7 cellular contexts compared by ENCODE assay signal in genomic region chr17:55422828-55423164, GRCh38. TPM values are rescaled to one million over a fixed set of nuclear protein-coding genes. Genes with fewer than 3 reads are reported as not detected.
DNase-seq lines count a peak whose midpoint lies in the region; ATAC-seq, FAIRE-seq and TF ChIP-seq lines count a peak whose summit lies in the region.
"Not testable (repeated sequence)": the region's sequence is repeated elsewhere in the genome, so short reads cannot be mapped to it uniquely, and the experiment has no call there.

No MANE protein-coding gene starts in this region.

- H4K20me1 ChIP-seq in OCI-LY7 (ENCODE audit: insufficient read depth, low read length): peaks cover 21% of the 10 kb centered on the region
- H4K20me1 ChIP-seq in H1 (replicated peaks in 1 of 2; ENCODE audit: control insufficient read depth in 1 of 2, insufficient read depth in 2 of 2, low read length in 2 of 2): not testable (repeated sequence)

- not testable (repeated sequence) for DNase-seq in CD4-positive, alpha-beta memory T cell; GM19239 (ENCODE audit: insufficient read length, low spot score); OCI-LY7 (ENCODE audit: low spot score); activated T-cell treated with anti-CD3 and anti-CD28 coated beads, Interleukin-2, amount 50 U/mL, for 4 hours; H1 (ENCODE audit: low read depth in 1 of 2, low spot score in 2 of 2); naive thymus-derived CD8-positive, alpha-beta T cell; progenitor cell of endocrine pancreas (ENCODE audit: low spot score, unreplicated experiment)

- FAIRE-seq in GM19239 (lab: Jason Lieb, UNC): peak; percentile 14
- FAIRE-seq in H1 (lab: Jason Lieb, UNC): not testable (repeated sequence)

- CTCF ChIA-PET in CD4-positive, alpha-beta memory T cell (lab: Charles Lee; ENCODE audit: partially characterized antibody); OCI-LY7 (lab: Charles Lee; ENCODE audit: unreplicated experiment); H1 (lab: Charles Lee; ENCODE audit: partially characterized antibody): not testable (repeated sequence)

- H3K18ac ChIP-seq in H1 (ENCODE audit: extremely low read depth, low read length): not testable (repeated sequence)

- H3K23ac ChIP-seq in H1 (ENCODE audit: insufficient read length): not testable (repeated sequence)

- H3K79me2 ChIP-seq in OCI-LY7 (ENCODE audit: insufficient read depth, low read depth, low read length) (peaks cover 38% of the 10 kb centered on the region), H1 (ENCODE audit: control insufficient read depth in 1 of 2, insufficient read depth in 2 of 2, low read length in 2 of 2) (peaks cover 17 to 32% of the 10 kb centered on the region in 2 experiments)

- not testable (repeated sequence) for TF ChIP-seq EP300 in H1 (IDR thresholded peaks at IDR 0.05; ENCODE audit: borderline replicate concordance in 1 of 2, low read depth in 2 of 2, low read length in 2 of 2)

- not testable (repeated sequence) for H3K56ac ChIP-seq in H1 (replicated peaks; ENCODE audit: insufficient read length, low read depth, low read length)

- not testable (repeated sequence) for TF ChIP-seq CTCF in OCI-LY7 (conservative IDR thresholded peaks at IDR 0.05; ENCODE audit: low read length); H1 (IDR thresholded peaks at IDR 0.05; ENCODE audit: control extremely low read depth in 1 of 3, insufficient read depth in 1 of 3, low read depth in 1 of 3, low read length in 3 of 3); progenitor cell of endocrine pancreas (IDR thresholded peaks at IDR 0.05; ENCODE audit: unreplicated experiment)

- H3K36me3 ChIP-seq in CD4-positive, alpha-beta memory T cell (ENCODE audit: insufficient read depth, low read length); H1 (ENCODE audit: control insufficient read depth in 2 of 4, insufficient read depth in 4 of 4, low read length in 3 of 4): not testable (repeated sequence)
- peaks cover 21% of the 10 kb centered on the region for H3K36me3 ChIP-seq in OCI-LY7 (ENCODE audit: insufficient read depth, low read length)

- not testable (repeated sequence) for H3K9me3 ChIP-seq in CD4-positive, alpha-beta memory T cell (ENCODE audit: control insufficient read depth in 1 of 2, low read length in 2 of 2); OCI-LY7 (ENCODE audit: low read length); H1 (ENCODE audit: insufficient read depth in 2 of 2, low read depth in 1 of 2, low read length in 1 of 2)

- H3K4me3 Mint-ChIP-seq in CD4-positive, alpha-beta memory T cell: peak overlapping the region in 5 of 8 donors; percentile 15 to 64 (median 46)
- peak overlapping the region; percentile 20 for H3K4me3 Mint-ChIP-seq in activated T-cell treated with anti-CD3 and anti-CD28 coated beads, Interleukin-2, amount 50 U/mL, for 4 hours
- H3K4me3 Mint-ChIP-seq in naive thymus-derived CD8-positive, alpha-beta T cell: peak overlapping the region in 7 of 10 donors; percentile 7 to 85 (median 43)
- peak overlapping the region; percentile 36 for H3K4me3 Mint-ChIP-seq in progenitor cell of endocrine pancreas (ENCODE audit: low read depth)

- peak overlapping the region in 2 of 7 donors; percentile 15 to 73 for H3K27ac Mint-ChIP-seq in CD4-positive, alpha-beta memory T cell
- H3K27ac Mint-ChIP-seq in naive thymus-derived CD8-positive, alpha-beta T cell: peak overlapping the region in 3 of 10 donors; percentile 45 to 63 (median 53)
- H3K27ac Mint-ChIP-seq in progenitor cell of endocrine pancreas: not testable (repeated sequence)

- peaks cover 24 to 34% (median 27%) of the 10 kb centered on the region in 4 donors for H3K4me1 Mint-ChIP-seq in CD4-positive, alpha-beta memory T cell
- H3K4me1 Mint-ChIP-seq in activated T-cell treated with anti-CD3 and anti-CD28 coated beads, Interleukin-2, amount 50 U/mL, for 4 hours (ENCODE audit: low read depth): peaks cover 31% of the 10 kb centered on the region
- H3K4me1 Mint-ChIP-seq in naive thymus-derived CD8-positive, alpha-beta T cell: peaks cover 21 to 41% (median 27%) of the 10 kb centered on the region in 4 donors
- peaks cover 14% of the 10 kb centered on the region for H3K4me1 Mint-ChIP-seq in progenitor cell of endocrine pancreas (ENCODE audit: low read depth)

- peaks cover 19 to 23% of the 10 kb centered on the region in 2 donors for H3K27me3 Mint-ChIP-seq in CD4-positive, alpha-beta memory T cell
- peaks cover 25% of the 10 kb centered on the region for H3K27me3 Mint-ChIP-seq in activated T-cell treated with anti-CD3 and anti-CD28 coated beads, Interleukin-2, amount 50 U/mL, for 4 hours (ENCODE audit: low read depth)
- peaks cover 12 to 26% (median 14%) of the 10 kb centered on the region in 5 donors for H3K27me3 Mint-ChIP-seq in naive thymus-derived CD8-positive, alpha-beta T cell
- H3K27me3 Mint-ChIP-seq in progenitor cell of endocrine pancreas: peaks cover 14% of the 10 kb centered on the region

- H2BK12ac ChIP-seq in H1 (ENCODE audit: low read depth, low read length): not testable (repeated sequence)

- H2BK120ac ChIP-seq in H1 (replicated peaks; ENCODE audit: low read depth, low read length): not testable (repeated sequence)

- not testable (repeated sequence) for H3K9me3 Mint-ChIP-seq in CD4-positive, alpha-beta memory T cell; activated T-cell treated with anti-CD3 and anti-CD28 coated beads, Interleukin-2, amount 50 U/mL, for 4 hours; naive thymus-derived CD8-positive, alpha-beta T cell; progenitor cell of endocrine pancreas (ENCODE audit: low read depth)

- not testable (repeated sequence) for H4K5ac ChIP-seq in H1 (ENCODE audit: insufficient read length, low read depth, low read length)

- peaks cover 12% of the 10 kb centered on the region for H3K27me3 ChIP-seq in CD4-positive, alpha-beta memory T cell (ENCODE audit: insufficient read depth, low read length)
- H3K27me3 ChIP-seq in H1 (replicated peaks in 1 of 4; ENCODE audit: control insufficient read depth in 3 of 4, extremely low read depth in 1 of 4, insufficient read depth in 3 of 4, low read length in 3 of 4): not testable (repeated sequence)

- H3K4ac ChIP-seq in H1 (replicated peaks; ENCODE audit: insufficient read length, low read depth, low read length): not testable (repeated sequence)

- H2BK20ac ChIP-seq in H1 (ENCODE audit: low read length): not testable (repeated sequence)

- not testable (repeated sequence) for H4K8ac ChIP-seq in H1 (ENCODE audit: extremely low read depth, insufficient read depth, low read length)

- H2AFZ ChIP-seq in OCI-LY7 (ENCODE audit: low read length); H1 (ENCODE audit: low read length): not testable (repeated sequence)

- H2BK15ac ChIP-seq in H1 (ENCODE audit: low read length): 0 out of 2 replicates have a peak overlapping the region, but pooled peaks have one; percentile 29

- peaks cover 20% of the 10 kb centered on the region for H3K4me1 ChIP-seq in CD4-positive, alpha-beta memory T cell (ENCODE audit: insufficient read depth, low read length)
- peaks cover 85% of the 10 kb centered on the region for H3K4me1 ChIP-seq in OCI-LY7 (ENCODE audit: insufficient read depth, low read length, poor library complexity, severe bottlenecking)
- H3K4me1 ChIP-seq in H1 (replicated peaks in 1 of 4; ENCODE audit: control insufficient read depth in 3 of 4, insufficient read depth in 4 of 4, low read length in 3 of 4): not testable (repeated sequence)

- H3K4me2 ChIP-seq in OCI-LY7 (ENCODE audit: low read length): peak overlapping the region; percentile 68
- H3K4me2 ChIP-seq in H1 (ENCODE audit: insufficient read depth in 1 of 2, low read depth in 2 of 2, low read length in 2 of 2): peak overlapping the region in 1 of 2 experiments; percentile 75; a peak in 1 of 4 replicates

- intact Hi-C loops in CD4-positive, alpha-beta memory T cell (cut with micrococcal nuclease): loop anchor here (1.0 to 10.0 kb wide), 5 partner anchors 152 to 454 kb away; partner anchors contain the start of genes COX11, HLF and STXBP4
- intact Hi-C loops in OCI-LY7 (cut with micrococcal nuclease; ENCODE audit: unreplicated experiment): loop anchor here (5.0 to 10.0 kb wide), 4 partner anchors 255 to 1410 kb away; partner anchors contain the start of genes C17orf67 and DGKE

- H3K4me3 ChIP-seq in CD4-positive, alpha-beta memory T cell (ENCODE audit: low read length in 2 of 2); H1 (ENCODE audit: extremely low read depth in 1 of 4, insufficient read depth in 2 of 4, low read depth in 3 of 4, low read length in 4 of 4): not testable (repeated sequence)
- H3K4me3 ChIP-seq in OCI-LY7 (ENCODE audit: low read depth, low read length, poor library complexity, severe bottlenecking): peak overlapping the region; percentile 13

- H3K27ac ChIP-seq in CD4-positive, alpha-beta memory T cell (ENCODE audit: low read depth, low read length); H1 (ENCODE audit: low read depth, low read length): not testable (repeated sequence)
- H3K27ac ChIP-seq in OCI-LY7 (ENCODE audit: low read depth, low read length, poor library complexity, severe bottlenecking): peak overlapping the region; percentile 93

- not testable (repeated sequence) for H4K91ac ChIP-seq in H1 (replicated peaks; ENCODE audit: insufficient read length, low read length)

- H3K14ac ChIP-seq in H1 (ENCODE audit: insufficient read length): not testable (repeated sequence)

- not testable (repeated sequence) for TF ChIP-seq POLR2A in H1 (IDR thresholded peaks at IDR 0.05; ENCODE audit: control extremely low read depth in 1 of 2, low read depth in 2 of 2, low read length in 2 of 2)

- not testable (repeated sequence) for TF ChIP-seq RAD21 in H1 (IDR thresholded peaks at IDR 0.05 in 1 of 2, conservative IDR thresholded peaks at IDR 0.05 in 1 of 2; ENCODE audit: low read depth in 2 of 2, low read length in 2 of 2)

- H3K36me3 Mint-ChIP-seq in CD4-positive, alpha-beta memory T cell; activated T-cell treated with anti-CD3 and anti-CD28 coated beads, Interleukin-2, amount 50 U/mL, for 4 hours (ENCODE audit: insufficient read depth); naive thymus-derived CD8-positive, alpha-beta T cell: not testable (repeated sequence)
- peaks cover 12% of the 10 kb centered on the region for H3K36me3 Mint-ChIP-seq in progenitor cell of endocrine pancreas (ENCODE audit: insufficient read depth)

- H3K9me2 ChIP-seq in OCI-LY7 (ENCODE audit: insufficient read depth, low read length): not testable (repeated sequence)

- H3K79me1 ChIP-seq in H1 (ENCODE audit: low read depth, low read length): not testable (repeated sequence)

- H2BK5ac ChIP-seq in H1 (ENCODE audit: low read depth, low read length): not testable (repeated sequence)

- H3K9ac ChIP-seq in H1 (replicated peaks in 1 of 4; ENCODE audit: extremely low read depth in 1 of 4, low read depth in 3 of 4, low read length in 3 of 4): not testable (repeated sequence)

- BruUV-seq in OCI-LY7 (replicated peaks; lab: Mats Ljungman, UMichigan): not testable (repeated sequence)

- not testable (repeated sequence) for H3K23me2 ChIP-seq in H1 (ENCODE audit: low read depth, low read length)

- POLR2A ChIA-PET in CD4-positive, alpha-beta memory T cell (lab: Charles Lee; ENCODE audit: partially characterized antibody); naive thymus-derived CD8-positive, alpha-beta T cell (lab: Charles Lee): not testable (repeated sequence)
- POLR2A ChIA-PET in OCI-LY7 (lab: Charles Lee): interaction anchor here (0.9 to 1.7 kb wide), 4 partner anchors 11 to 315 kb away, joined by 4 to 17 read pairs (median 8); no protein-coding TSS in a partner anchor
- POLR2A ChIA-PET in H1 (lab: Charles Lee; ENCODE audit: partially characterized antibody): interaction anchor here (1.7 kb wide), 1 partner anchor 13 kb away, joined by 5 read pairs; no protein-coding TSS in a partner anchor

- not testable (repeated sequence) for ATAC-seq in activated T-cell treated with anti-CD3 and anti-CD28 coated beads, Interleukin-2, amount 50 U/mL, for 4 hours; naive thymus-derived CD8-positive, alpha-beta T cell

- H2AK5ac ChIP-seq in H1 (ENCODE audit: low read depth, low read length): not testable (repeated sequence)

- WGBS in H1 (ENCODE audit: extremely low coverage in 1 of 2, insufficient coverage in 1 of 2, insufficient read length in 1 of 2, insufficient replicate concordance in 2 of 2, low coverage in 1 of 2, low lambda C conversion rate in 2 of 2, missing lambda C conversion rate in 1 of 2), 2 experiments: 94% methylated on average over 6 of the region's 6 CpGs; no CpG with 5 or more reads in 1 of the 2 experiments

RNA-seq across cellular contexts. Expression of gene MMD, which starts 1.2 kb away (rescaled TPM):
- 1 to 10 TPM; 4.2 to 9.2 TPM for total RNA-seq in CD4-positive, alpha-beta memory T cell
- polyA plus RNA-seq in CD4-positive, alpha-beta memory T cell: 10 to 100 TPM in 1 of 2 donors, 1 to 10 TPM in 1; 9.1 to 20.0 TPM
- total RNA-seq in OCI-LY7 (2014; rRNA removed; shearing (Covaris generic)): 41.4 and 42.7 TPM in 2 replicates
- total RNA-seq in OCI-LY7 (2022) (43.8 and 48.4 TPM in 2 replicates), progenitor cell of endocrine pancreas (22.1 and 26.1 TPM in 2 replicates)
- total RNA-seq in activated T-cell treated with anti-CD3 and anti-CD28 coated beads, Interleukin-2, amount 50 U/mL, for 4 hours: 10 to 100 TPM; 10.8 to 12.6 (median 12.4) TPM
- 34.0 and 37.8 TPM in 2 replicates for total RNA-seq in H1 (2021; fragmentation: NEBNext Ultra II Directional; extraction: Animal tissue kit (Norgen Biotek cat#: 25700))
- 22.1 and 28.2 TPM in 2 replicates for polyA plus RNA-seq in H1 (2011; rRNA removed)
- 23.4 TPM for polyA plus RNA-seq in H1 (2011; cell fraction: cytosol; rRNA removed)
- polyA plus RNA-seq in H1 (2011; cell fraction: nucleus; rRNA removed): 22.0 TPM
- 18.6 to 24.4 TPM (median 22.7 TPM) in 4 replicates for polyA plus RNA-seq in H1 (2012, experiment 1 of 2)
- polyA plus RNA-seq in H1 (2012, experiment 2 of 2): 5.0 TPM
- polyA plus RNA-seq in H1 (2013, experiment 1 of 2): 29.4 TPM
- polyA plus RNA-seq in H1 (2013, experiment 2 of 2): 32.1 TPM
- 19.3 and 23.3 TPM in 2 replicates for polyA minus RNA-seq in H1 (2011; rRNA and poly(A)+ RNA removed)
- polyA minus RNA-seq in H1 (2011; cell fraction: cytosol; rRNA and poly(A)+ RNA removed): 9.0 TPM
- polyA minus RNA-seq in H1 (2011; cell fraction: nucleus; rRNA and poly(A)+ RNA removed): 20.8 TPM
- 10 to 100 TPM in 1 of 2 experiments, 1 to 10 TPM in 1; 9.8 to 10.4 TPM for total RNA-seq in naive thymus-derived CD8-positive, alpha-beta T cell
- polyA plus RNA-seq in naive thymus-derived CD8-positive, alpha-beta T cell: 10 to 100 TPM in 2 of 3 donors, 1 to 10 TPM in 1; 9.4 to 15.5 (median 12.1) TPM
